In the genomic region with DNA sequence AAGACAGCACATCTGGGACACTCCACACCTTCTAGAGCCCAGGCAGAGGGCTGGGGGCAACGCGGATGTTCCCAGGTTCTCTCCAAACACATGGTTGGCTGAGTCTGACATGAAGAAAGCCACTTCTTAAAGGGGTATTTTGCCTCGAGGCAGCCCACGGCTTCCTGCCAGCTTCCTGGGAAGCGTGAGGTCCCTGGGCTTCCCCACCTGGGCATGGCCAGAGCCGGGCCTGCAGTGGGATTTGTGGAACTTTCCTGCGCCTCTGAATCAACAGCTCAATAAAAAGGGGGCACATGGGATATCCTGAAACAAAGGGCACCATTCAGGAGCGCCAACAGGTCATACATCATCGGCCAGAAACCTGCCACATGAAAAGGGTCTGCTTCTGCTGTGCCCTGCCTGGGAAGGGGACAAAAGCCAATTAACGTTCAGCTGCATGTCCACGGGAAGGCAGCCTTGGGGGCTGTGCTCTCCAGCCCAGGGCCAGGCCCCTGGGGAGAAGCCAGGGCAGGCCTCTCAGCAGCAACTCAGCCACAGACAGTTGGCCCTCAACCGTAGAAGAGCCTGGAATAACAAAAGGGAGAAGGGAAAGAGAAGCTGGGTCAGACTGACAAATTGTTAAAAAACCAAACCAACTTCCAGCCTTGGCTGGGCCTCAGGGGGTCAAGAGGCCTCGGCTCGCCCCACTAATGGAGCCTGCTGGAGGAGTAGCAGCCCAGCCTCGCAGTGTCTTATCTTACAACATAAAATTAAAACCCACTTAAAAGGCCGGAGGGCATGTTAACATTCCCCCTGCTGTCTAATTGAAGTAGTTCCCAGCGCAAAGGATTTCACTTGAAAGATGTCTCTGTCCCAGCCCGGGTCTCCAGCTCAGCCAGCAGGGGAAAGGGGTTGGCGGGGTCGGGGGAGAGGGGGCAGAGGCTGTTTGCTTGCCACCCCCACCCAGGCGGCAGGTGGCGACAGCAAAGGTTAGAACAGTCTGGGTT, we compare ENCODE assay signal across 19 cellular contexts. TPM values are rescaled to one million over a fixed set of nuclear protein-coding genes. Genes with fewer than 3 reads are reported as not detected.
DNase-seq lines count a peak whose midpoint lies in the region; FAIRE-seq and TF ChIP-seq lines count a peak whose summit lies in the region.
"Had no signal": no experiment of that assay in that cellular context is flagged by ENCODE, and none has a peak within 500 bp of the region (broad histone marks: within the 10 kb centered on the region; RNA-seq: fewer than 3 reads in every experiment).

No MANE protein-coding gene starts in this region.

- DNase-seq in NCI-H524 (lab: John Stamatoyannopoulos, UW) (peak; percentile 12 to 35), NCI-H524 treated with DMSO at 0.1 percent for 48 hours (lab: John Stamatoyannopoulos, UW) (no peak), SJCRH30 (peak; percentile 42 to 64), left kidney (ENCODE audit: low read depth, low spot score) (peak; percentile 89), spleen (peak; percentile 44), ureter (ENCODE audit: low spot score) (no peak), small intestine (no peak), NCI-H446 treated with DMSO at 0.1 percent for 48 hours (lab: John Stamatoyannopoulos, UW) (no peak)
- DNase-seq: activated CD4-positive, alpha-beta T cell treated with anti-CD3 and anti-CD28 coated beads, Interleukin-2, amount 50 U/mL, for 48 hours; activated gamma-delta T cell; Caco-2; heart left ventricle; left ventricle myocardium superior; T1000; transverse colon had no signal

- H3K27me3 ChIP-seq in SJCRH30: no peaks in the 10 kb centered on the region
- peaks cover 0 to 33% (median 0%) of the 10 kb centered on the region in 7 donors for H3K27me3 ChIP-seq in spleen (replicated peaks in 1 of 7)
- no peaks in the 10 kb centered on the region for H3K27me3 ChIP-seq in small intestine (ENCODE audit: control insufficient read depth in 2 of 2, insufficient read depth in 2 of 2, low read length in 2 of 2)
- H3K27me3 ChIP-seq: breast epithelium, transverse colon had no signal

- H3K36me3 ChIP-seq in SJCRH30: no peaks in the 10 kb centered on the region
- no peaks in the 10 kb centered on the region for H3K36me3 ChIP-seq in spleen
- no peaks in the 10 kb centered on the region for H3K36me3 ChIP-seq in small intestine (ENCODE audit: control insufficient read depth in 2 of 2, insufficient read depth in 2 of 2, low read length in 2 of 2)
- H3K36me3 ChIP-seq: breast epithelium, heart left ventricle, transverse colon had no signal

- WGBS in spleen, 5 donors: 60 to 71% (median 65%) methylated on average over 22 of the region's 22 CpGs
- WGBS in small intestine, 3 donors: 73 to 89% (median 78%) methylated on average over 22 of the region's 22 CpGs

- TF ChIP-seq POLR2A in spleen (IDR thresholded peaks at IDR 0.05): no peak

- H3K4me3 ChIP-seq in SJCRH30: no peak overlapping the region
- no peak overlapping the region for H3K4me3 ChIP-seq in spleen
- H3K4me3 ChIP-seq in small intestine (ENCODE audit: low read depth in 1 of 2, low read length in 2 of 2): no peak overlapping the region
- H3K4me3 ChIP-seq: breast epithelium, heart left ventricle, transverse colon had no signal

- TF ChIP-seq CTCF in spleen (IDR thresholded peaks at IDR 0.05 in 8 of 11, conservative IDR thresholded peaks at IDR 0.05 in 3 of 11): no peak

- no peaks in the 10 kb centered on the region for H3K9me3 ChIP-seq in SJCRH30 (replicated peaks)
- no peaks in the 10 kb centered on the region for H3K9me3 ChIP-seq in spleen
- H3K9me3 ChIP-seq in small intestine (ENCODE audit: control insufficient read depth, low read depth): no peaks in the 10 kb centered on the region
- H3K9me3 ChIP-seq: breast epithelium, Caco-2, heart left ventricle, transverse colon had no signal

- H3K4me1 ChIP-seq in SJCRH30 (peaks cover 17% of the 10 kb centered on the region), spleen (peaks cover 0 to 6% (median 0%) of the 10 kb centered on the region in 6 donors), small intestine (ENCODE audit: control insufficient read depth in 2 of 2, insufficient read depth in 1 of 2, low read depth in 1 of 2, low read length in 1 of 2) (no peaks in the 10 kb centered on the region)
- H3K4me1 ChIP-seq: breast epithelium, heart left ventricle had no signal

- H3K27ac ChIP-seq in SJCRH30 (peak overlapping the region; percentile 5; the same call in 1 of the 2 replicates), spleen (no peak overlapping the region), small intestine (ENCODE audit: low read depth in 1 of 2, low read length in 1 of 2) (no peak overlapping the region)
- H3K27ac ChIP-seq: breast epithelium, heart left ventricle, HL-60, transverse colon had no signal

- no peak for FAIRE-seq in small intestine (lab: Jason Lieb, UNC)
- FAIRE-seq: A204.1 had no signal

- intact Hi-C loops in spleen (cut with DNase I; ENCODE audit: low total_unique reads): no loop called here

RNA-seq across cellular contexts. Expression of gene TBX4, which starts 34.2 kb away (rescaled TPM):
- 0.35 and 0.42 TPM in 2 replicates for total RNA-seq in SJCRH30 (2014; rRNA removed; shearing (Covaris generic))
- total RNA-seq in spleen: not detected
- not detected for polyA plus RNA-seq in spleen
- total RNA-seq in ureter: not detected
- not detected for polyA plus RNA-seq in small intestine
- total RNA-seq: left ventricle myocardium superior, osteocyte had no signal

Comparison
In these comparisons a context has a peak if more than half of its experiments do, and no peak if none do; other contexts are left out.
1. DNase-seq: peak in NCI-H524 (2 of 2), SJCRH30 (2 of 2), left kidney (single experiment) and spleen (single experiment); none in NCI-H524 treated with DMSO at 0.1 percent for 48 hours (single experiment), ureter (single experiment), small intestine (single experiment) and NCI-H446 treated with DMSO at 0.1 percent for 48 hours (single experiment).